In the genomic region with DNA sequence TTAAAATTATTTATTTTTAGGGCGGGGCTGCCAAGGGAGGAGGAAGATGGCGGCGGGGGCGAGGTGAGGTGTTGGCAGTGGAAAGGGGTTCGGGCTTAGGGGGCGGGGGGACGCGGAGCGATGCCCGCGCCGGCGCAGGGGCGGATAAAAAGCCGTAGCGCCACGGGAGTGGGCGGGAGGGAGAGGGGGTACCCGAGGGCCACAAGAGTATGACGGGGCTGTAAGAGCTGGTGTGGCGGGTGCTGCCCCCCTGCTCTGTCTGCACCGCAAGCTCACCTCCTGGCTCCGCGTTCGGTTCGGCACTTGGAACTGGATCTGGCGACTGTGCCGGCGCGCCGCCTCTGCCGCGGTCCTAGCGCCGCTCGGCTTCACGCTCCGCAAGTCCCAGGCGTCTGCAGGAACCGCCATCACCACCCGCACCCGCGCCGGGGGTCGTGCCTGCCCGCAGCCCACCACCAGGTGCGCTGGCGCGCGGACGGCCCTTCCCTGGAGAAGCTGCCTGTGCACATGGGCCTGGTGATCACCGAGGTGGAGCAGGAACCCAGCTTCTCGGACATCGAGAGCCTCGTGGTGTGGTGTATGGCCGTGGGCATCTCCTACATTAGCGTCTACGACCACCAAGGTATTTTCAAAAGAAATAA, we compare ENCODE assay signal across 8 cellular contexts.
DNase-seq lines count a peak whose midpoint lies in the region; ATAC-seq and TF ChIP-seq lines count a peak whose summit lies in the region.

No MANE protein-coding gene starts in this region.

- H3K9me3 Mint-ChIP-seq in activated T-helper 1 cell treated with anti-CD3 and anti-CD28 coated beads, Interleukin-12 subunit alpha, Interleukin-12 subunit beta, Interleukin-2, Interleukin-4 antibody, amounts not matched to agents 30 ng/mL and 10 ng/mL and 1 ng/mL, durations not matched to agents 14 hours and 24 hours and 36 hours, result no peaks in the 10 kb centered on the region

- POLR2A ChIA-PET in AG04449 (lab: Yijun Ruan, JAX), result no interaction called here

- intact Hi-C loops in activated T-helper 1 cell treated with anti-CD3 and anti-CD28 coated beads, Interleukin-12 subunit alpha, Interleukin-12 subunit beta, Interleukin-2, Interleukin-4 antibody, amounts not matched to agents 30 ng/mL and 10 ng/mL and 1 ng/mL, durations not matched to agents 14 hours and 24 hours and 36 hours (cut with micrococcal nuclease), result no loop called here
- intact Hi-C loops in left ventricle myocardium inferior (cut with micrococcal nuclease), result no loop called here
- intact Hi-C loops in ovary (cut with DNase I), result no loop called here

- H3K27ac ChIP-seq in HUES6 (ENCODE audit: low read depth, low read length) (peak overlapping the region; percentile 77), left ventricle myocardium inferior (replicated peaks) (no peak overlapping the region), ovary (no peak overlapping the region)

- CTCF ChIA-PET in AG04449 (lab: Yijun Ruan, JAX), result no interaction called here

- H3K9ac ChIP-seq in HUES6 (ENCODE audit: low read length), result peak overlapping the region; percentile 89

- H3K27me3 Mint-ChIP-seq in activated T-helper 1 cell treated with anti-CD3 and anti-CD28 coated beads, Interleukin-12 subunit alpha, Interleukin-12 subunit beta, Interleukin-2, Interleukin-4 antibody, amounts not matched to agents 30 ng/mL and 10 ng/mL and 1 ng/mL, durations not matched to agents 14 hours and 24 hours and 36 hours (ENCODE audit: insufficient read depth), result peaks cover 27% of the 10 kb centered on the region

- TF ChIP-seq POLR2A in ovary (IDR thresholded peaks at IDR 0.05), result no peak

- peak overlapping the region; percentile 2 for H3K4me3 Mint-ChIP-seq in activated T-helper 1 cell treated with anti-CD3 and anti-CD28 coated beads, Interleukin-12 subunit alpha, Interleukin-12 subunit beta, Interleukin-2, Interleukin-4 antibody, amounts not matched to agents 30 ng/mL and 10 ng/mL and 1 ng/mL, durations not matched to agents 14 hours and 24 hours and 36 hours

- H3K27me3 ChIP-seq in HUES6 (ENCODE audit: control insufficient read depth, insufficient read depth, low read length) (no peaks in the 10 kb centered on the region), left ventricle myocardium inferior (ENCODE audit: low read depth) (peaks cover 19% of the 10 kb centered on the region), ovary (no peaks in the 10 kb centered on the region)

- H3K4me3 ChIP-seq in AG04449 (ENCODE audit: low read depth, low read length) (peak overlapping the region; percentile 66), HUES6 (ENCODE audit: low read depth, low read length) (peak overlapping the region; percentile 98), left ventricle myocardium inferior (peak overlapping the region; percentile 75), ovary (peak overlapping the region; percentile 79)

- no peaks in the 10 kb centered on the region for H3K4me1 Mint-ChIP-seq in activated T-helper 1 cell treated with anti-CD3 and anti-CD28 coated beads, Interleukin-12 subunit alpha, Interleukin-12 subunit beta, Interleukin-2, Interleukin-4 antibody, amounts not matched to agents 30 ng/mL and 10 ng/mL and 1 ng/mL, durations not matched to agents 14 hours and 24 hours and 36 hours (ENCODE audit: low read depth)

- no peak for TF ChIP-seq EP300 in ovary (IDR thresholded peaks at IDR 0.05)

- ATAC-seq in GM18498 (IDR thresholded peaks at IDR 0.05; ENCODE audit: unreplicated experiment), result peak; percentile 80

- no peak overlapping the region for H3K27ac Mint-ChIP-seq in activated T-helper 1 cell treated with anti-CD3 and anti-CD28 coated beads, Interleukin-12 subunit alpha, Interleukin-12 subunit beta, Interleukin-2, Interleukin-4 antibody, amounts not matched to agents 30 ng/mL and 10 ng/mL and 1 ng/mL, durations not matched to agents 14 hours and 24 hours and 36 hours

- no peaks in the 10 kb centered on the region for H3K4me1 ChIP-seq in HUES6 (ENCODE audit: control insufficient read depth, insufficient read depth, low read length)
- peaks cover 8% of the 10 kb centered on the region for H3K4me1 ChIP-seq in left ventricle myocardium inferior
- H3K4me1 ChIP-seq in ovary (ENCODE audit: insufficient read depth), result peaks cover 2% of the 10 kb centered on the region

- TF ChIP-seq CTCF in AG04449 (IDR thresholded peaks at IDR 0.05; ENCODE audit: insufficient read depth, low read length, missing control alignments) (no peak), left ventricle myocardium inferior (IDR thresholded peaks at IDR 0.05; ENCODE audit: borderline replicate concordance) (no peak), ovary (IDR thresholded peaks at IDR 0.05) (no peak)

- no peaks in the 10 kb centered on the region for H3K36me3 Mint-ChIP-seq in activated T-helper 1 cell treated with anti-CD3 and anti-CD28 coated beads, Interleukin-12 subunit alpha, Interleukin-12 subunit beta, Interleukin-2, Interleukin-4 antibody, amounts not matched to agents 30 ng/mL and 10 ng/mL and 1 ng/mL, durations not matched to agents 14 hours and 24 hours and 36 hours (ENCODE audit: low read depth)

- peaks cover 7% of the 10 kb centered on the region; the same call in 1 of the 2 replicates for H3K36me3 ChIP-seq in HUES6 (ENCODE audit: control insufficient read depth, insufficient read depth, low read length)
- H3K36me3 ChIP-seq in left ventricle myocardium inferior, result no peaks in the 10 kb centered on the region
- no peaks in the 10 kb centered on the region for H3K36me3 ChIP-seq in ovary

- DNase-seq in AG04449 (ENCODE audit: low read depth, low spot score), result no peak
- DNase-seq in activated T-helper 1 cell treated with anti-CD3 and anti-CD28 coated beads, Interleukin-12 subunit alpha, Interleukin-12 subunit beta, Interleukin-2, Interleukin-4 antibody, amounts not matched to agents 30 ng/mL and 10 ng/mL and 1 ng/mL, durations not matched to agents 14 hours and 24 hours and 36 hours (ENCODE audit: low spot score), result no peak
- peak; percentile 38 for DNase-seq in left ventricle myocardium inferior
- DNase-seq in ovary, result peak; percentile 49 to 75 (median 67)
- no peak for DNase-seq in stimulated activated CD4-positive, alpha-beta T cell treated with anti-CD3 and anti-CD28 coated beads, Interleukin-1b, Interleukin-23, amount 100 ng/mL, for 48 hours
- no peak for DNase-seq in RPMI8226

- 1 to 2% (median 1%) methylated on average over 32 to 58 of the region's 58 CpGs for WGBS in ovary, 3 donors

- H3K9me3 ChIP-seq in HUES6 (ENCODE audit: control insufficient read depth, insufficient read depth, low read depth, low read length), result peaks cover 2% of the 10 kb centered on the region; the same call in 1 of the 2 replicates
- H3K9me3 ChIP-seq in left ventricle myocardium inferior (replicated peaks), result peaks cover 9% of the 10 kb centered on the region
- no peaks in the 10 kb centered on the region for H3K9me3 ChIP-seq in ovary

Comparison
In these comparisons a context has a peak if more than half of its experiments do, and no peak if none do; other contexts are left out.
1. DNase-seq: peak in left ventricle myocardium inferior (single experiment) and ovary (5 of 5); none in AG04449 (single experiment), activated T-helper 1 cell treated with anti-CD3 and anti-CD28 coated beads, Interleukin-12 subunit alpha, Interleukin-12 subunit beta, Interleukin-2, Interleukin-4 antibody, amounts not matched to agents 30 ng/mL and 10 ng/mL and 1 ng/mL, durations not matched to agents 14 hours and 24 hours and 36 hours (single experiment), stimulated activated CD4-positive, alpha-beta T cell treated with anti-CD3 and anti-CD28 coated beads, Interleukin-1b, Interleukin-23, amount 100 ng/mL, for 48 hours (single experiment) and RPMI8226 (single experiment).
2. Peak in every context shown above with its lines, with median percentiles within 50 percentile points of each other: H3K4me3 ChIP-seq.